In genomic region chr22:30289126-30289979, GRCh38 we compare ENCODE assay signal across 8 cellular contexts. TPM values are rescaled to one million over a fixed set of nuclear protein-coding genes. Genes with fewer than 3 reads are reported as not detected.
DNase-seq lines count a peak whose midpoint lies in the region; ATAC-seq and TF ChIP-seq lines count a peak whose summit lies in the region.

CASTOR1 (minus strand) TSS chr22:30289505; CDS start chr22:30289497, 8 bp downstream.

- H3K4me3 ChIP-seq in esophagus (ENCODE audit: low read depth in 1 of 2, low read length in 2 of 2) (peak within 1 kb of the TSS; percentile 57 to 89), mucosa of stomach (ENCODE audit: low read length) (peak within 1 kb of the TSS; percentile 43)

- H3K27ac Mint-ChIP-seq in activated T-cell treated with anti-CD3 and anti-CD28 coated beads, Interleukin-2, amount 50 U/mL, for 24 hours, result peak within 1 kb of the TSS; percentile 79

- H3K9me3 Mint-ChIP-seq in activated T-cell treated with anti-CD3 and anti-CD28 coated beads, Interleukin-2, amount 50 U/mL, for 24 hours, result no peaks in the 10 kb centered on the region

- H3K27me3 ChIP-seq in esophagus (ENCODE audit: control insufficient read depth in 1 of 2, insufficient read depth in 2 of 2, low read length in 2 of 2) (no peaks in the 10 kb centered on the region), mucosa of stomach (ENCODE audit: control insufficient read depth, insufficient read depth, low read length) (no peaks in the 10 kb centered on the region)

- H3K27me3 Mint-ChIP-seq in activated T-cell treated with anti-CD3 and anti-CD28 coated beads, Interleukin-2, amount 50 U/mL, for 24 hours, result no peaks in the 10 kb centered on the region

- peaks cover 34% of the 10 kb centered on the region for H3K4me1 Mint-ChIP-seq in activated T-cell treated with anti-CD3 and anti-CD28 coated beads, Interleukin-2, amount 50 U/mL, for 24 hours (ENCODE audit: low read depth)

- H3K4me1 ChIP-seq in esophagus (ENCODE audit: control insufficient read depth in 2 of 2, insufficient read depth in 2 of 2, low read length in 1 of 2) (peaks cover 6 to 45% of the 10 kb centered on the region in 2 donors), mucosa of stomach (ENCODE audit: control insufficient read depth, insufficient read depth, low read length) (peaks cover 34% of the 10 kb centered on the region)

- no peak for TF ChIP-seq RAD21 in Ishikawa (IDR thresholded peaks at IDR 0.05; ENCODE audit: low read depth)

- 0 out of 2 replicates have a peak, but pooled peaks have one; percentile 20 for TF ChIP-seq EP300 in Ishikawa (IDR thresholded peaks at IDR 0.05; ENCODE audit: borderline replicate concordance)

- H3K36me3 Mint-ChIP-seq in activated T-cell treated with anti-CD3 and anti-CD28 coated beads, Interleukin-2, amount 50 U/mL, for 24 hours (ENCODE audit: low read depth), result peaks cover 26% of the 10 kb centered on the region

- H3K9me3 ChIP-seq in esophagus (ENCODE audit: control insufficient read depth in 2 of 2, insufficient read depth in 1 of 2, low read depth in 1 of 2, low read length in 1 of 2), result no peaks in the 10 kb centered on the region
- no peaks in the 10 kb centered on the region for H3K9me3 ChIP-seq in mucosa of stomach (ENCODE audit: control insufficient read depth, low read length)

- peak within 1 kb of the TSS; percentile 86 to 98 for H3K27ac ChIP-seq in esophagus (ENCODE audit: low read depth in 2 of 2, low read length in 1 of 2)

- WGBS in esophagus, 2 donors, result 0% methylated on average over 69 to 85 of the region's 85 CpGs

- H3K4me3 Mint-ChIP-seq in activated T-cell treated with anti-CD3 and anti-CD28 coated beads, Interleukin-2, amount 50 U/mL, for 24 hours, result peak within 1 kb of the TSS; percentile 75

- ATAC-seq in GM21528 (IDR thresholded peaks at IDR 0.05; ENCODE audit: low FRiP score, unreplicated experiment), result peak; percentile 50

- H3K36me3 ChIP-seq in esophagus (ENCODE audit: control insufficient read depth in 2 of 2, insufficient read depth in 2 of 2, low read length in 1 of 2) (peaks cover 11 to 49% of the 10 kb centered on the region in 2 donors), mucosa of stomach (ENCODE audit: control insufficient read depth, insufficient read depth, low read length) (peaks cover 10% of the 10 kb centered on the region)

- DNase-seq in DMS 273 (lab: John Stamatoyannopoulos, UW; ENCODE audit: unreplicated experiment) (peak; percentile 96), OCI-M2 (lab: John Stamatoyannopoulos, UW; ENCODE audit: unreplicated experiment) (peak; percentile 68)
- peak; percentile 94 for DNase-seq in activated T-cell treated with anti-CD3 and anti-CD28 coated beads, Interleukin-2, amount 50 U/mL, for 24 hours
- DNase-seq in stimulated activated CD8-positive, alpha-beta memory T cell treated with anti-CD3 and anti-CD28 coated beads, Interleukin-4, amount 100 ng/mL, for 48 hours, result peak; percentile 96

- peak within 1 kb of the TSS; percentile 69 for H3K9ac ChIP-seq in mucosa of stomach (ENCODE audit: low read length)

TF ChIP-seq in Ishikawa, 13 proteins besides CTCF, POLR2A, EP300 and RAD21:
- TF ChIP-seq TCF12 (IDR thresholded peaks at IDR 0.05; ENCODE audit: low read depth) (no peak), ZBTB7A (IDR thresholded peaks at IDR 0.05; ENCODE audit: low read depth) (peak; percentile 89), EGR1 (IDR thresholded peaks at IDR 0.05) (peak; percentile 36; the same call in 1 of the 2 replicates), MAX (IDR thresholded peaks at IDR 0.05) (peak; percentile 44; the same call in 1 of the 2 replicates), CEBPB (IDR thresholded peaks at IDR 0.05) (no peak), USF1 (IDR thresholded peaks at IDR 0.05) (peak; percentile 23; the same call in 1 of the 2 replicates), TAF1 (IDR thresholded peaks at IDR 0.05; ENCODE audit: low read depth) (no peak; the same call in 1 of the 2 replicates), TEAD4 (IDR thresholded peaks at IDR 0.05) (peak; percentile 15; the same call in 1 of the 2 replicates)

RNA-seq across cellular contexts. Expression of gene CASTOR1, which starts in this region (rescaled TPM):
- 10 to 100 TPM; 29.7 to 39.3 TPM for polyA plus RNA-seq in esophagus

Comparison
In these comparisons a context has a peak if more than half of its experiments do, and no peak if none do; other contexts are left out.
1. Peak in every context shown above with its lines: DNase-seq, ATAC-seq, H3K4me3 ChIP-seq and H3K27ac ChIP-seq.